19 cellular contexts compared by ENCODE assay signal in the genomic region with DNA sequence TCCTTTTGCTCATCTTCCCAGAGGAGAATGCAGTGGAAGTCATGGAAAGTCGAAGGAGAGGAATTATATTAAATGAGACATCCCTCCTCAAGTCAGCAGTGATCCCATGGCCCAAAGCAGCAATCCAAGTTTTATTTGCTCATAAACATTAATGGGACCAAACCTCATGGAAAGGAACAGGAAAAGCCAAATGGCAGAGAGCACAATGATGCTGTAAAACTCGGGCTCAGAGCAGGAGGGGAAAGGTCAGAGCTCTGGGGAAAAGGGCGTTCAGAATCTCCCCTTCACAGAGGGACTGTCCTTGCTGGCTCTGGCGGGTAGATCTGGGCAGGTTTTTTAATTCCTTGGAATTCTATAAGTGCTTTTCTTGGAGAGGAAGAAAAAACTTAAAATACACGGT.
A peak's percentile ranks its signal among the peaks of the same experiment; 100 is the strongest.
DNase-seq lines count a peak whose midpoint lies in the region; ATAC-seq and TF ChIP-seq lines count a peak whose summit lies in the region.
"Had no signal": no experiment of that assay in that cellular context is flagged by ENCODE, and none has a peak within 500 bp of the region (broad histone marks: within the 10 kb centered on the region; RNA-seq: fewer than 3 reads in every experiment).

No MANE protein-coding gene starts in this region.

- no peaks in the 10 kb centered on the region for H3F3A ChIP-seq in PC-3 (ENCODE audit: low read length, unreplicated experiment)

- H3T11ph ChIP-seq in H9 (ENCODE audit: low read length): no peak overlapping the region

- no peak overlapping the region for H3K27ac ChIP-seq in H9 (ENCODE audit: insufficient read length, low read depth, low read length)
- no peak overlapping the region for H3K27ac ChIP-seq in PC-3 (ENCODE audit: low read length)
- H3K27ac ChIP-seq: 22Rv1, BLaER1, C4-2B had no signal

- no peak overlapping the region for H3K4me2 ChIP-seq in H9 (ENCODE audit: insufficient read depth, insufficient read length, low read length)
- no peak overlapping the region for H3K4me2 ChIP-seq in PC-3 (ENCODE audit: low read length)
- H3K4me2 ChIP-seq: BLaER1 had no signal

- no peak overlapping the region for H3K23ac ChIP-seq in H9 (ENCODE audit: insufficient read length, low read depth, low read length)

- peaks cover 5% of the 10 kb centered on the region; the same call in 1 of the 2 replicates for H3K4me1 ChIP-seq in H9 (ENCODE audit: insufficient read depth, low read length)
- H3K4me1 ChIP-seq in PC-3 (ENCODE audit: insufficient read depth, low read length): no peaks in the 10 kb centered on the region
- H3K4me1 ChIP-seq: BLaER1 had no signal

- no peak overlapping the region for H2BK120ac ChIP-seq in H9 (ENCODE audit: low read depth, low read length, poor library complexity, severe bottlenecking)

- intact Hi-C loops in PC-3 (cut with micrococcal nuclease): no loop called here

- peak overlapping the region in 1 of 3 experiments; percentile 17; a peak in 1 of 7 replicates for H3K27ac Mint-ChIP-seq in H9
- no peak overlapping the region for H3K27ac Mint-ChIP-seq in osteocyte (ENCODE audit: unreplicated experiment)
- H3K27ac Mint-ChIP-seq: B cell; CD4-positive, CD25-positive, alpha-beta regulatory T cell; CD8-positive, alpha-beta T cell had no signal

- no peaks in the 10 kb centered on the region; a peak in 1 of 5 replicates for H3K9me3 Mint-ChIP-seq in H9
- H3K9me3 Mint-ChIP-seq in osteocyte (ENCODE audit: unreplicated experiment): no peaks in the 10 kb centered on the region
- H3K9me3 Mint-ChIP-seq: CD8-positive, alpha-beta T cell had no signal

- no peaks in the 10 kb centered on the region for H3K9me2 ChIP-seq in PC-3 (replicated peaks; ENCODE audit: low read length)

- H3K4me3 Mint-ChIP-seq in H9: no peak overlapping the region
- no peak overlapping the region for H3K4me3 Mint-ChIP-seq in osteocyte (ENCODE audit: unreplicated experiment)
- H3K4me3 Mint-ChIP-seq: B cell; CD4-positive, CD25-positive, alpha-beta regulatory T cell; CD8-positive, alpha-beta T cell had no signal

- H2BK20ac ChIP-seq in H9 (ENCODE audit: low read depth, low read length, poor library complexity, severe bottlenecking): no peak overlapping the region

- no peak overlapping the region for H3K18ac ChIP-seq in H9 (ENCODE audit: insufficient read length, low read depth, low read length)

- H3K4me1 Mint-ChIP-seq in H9 (peaks cover 30 to 31% of the 10 kb centered on the region in 2 experiments), osteocyte (ENCODE audit: unreplicated experiment) (no peaks in the 10 kb centered on the region)
- H3K4me1 Mint-ChIP-seq: B cell; CD4-positive, CD25-positive, alpha-beta regulatory T cell had no signal

- no peak overlapping the region for H3K14ac ChIP-seq in H9 (ENCODE audit: insufficient read depth, low read length)

- no peaks in the 10 kb centered on the region for H3K23me2 ChIP-seq in H9 (ENCODE audit: insufficient read length, low read depth, low read length, poor library complexity, severe bottlenecking)

- H2AFZ ChIP-seq in H9 (ENCODE audit: low read length) (no peak overlapping the region), PC-3 (ENCODE audit: low read length) (no peak overlapping the region)

- DNase-seq in H9: peak; percentile 14
- DNase-seq in PC-3: no peak
- DNase-seq in islet precursor cell: peak; percentile 34
- peak; percentile 34 for DNase-seq in osteocyte (ENCODE audit: extremely low spot score, unreplicated experiment)
- no peak for DNase-seq in activated CD4-positive, alpha-beta T cell treated with anti-CD3 and anti-CD28 coated beads, Interleukin-2, amount 50 U/mL, for 4 hours
- no peak for DNase-seq in HK-2 (ENCODE audit: unreplicated experiment)
- DNase-seq: CD4-positive, CD25-positive, alpha-beta regulatory T cell; CD8-positive, alpha-beta T cell; DMS153; DND-41; GOT3; HCEC 1CT had no signal

- H3K36me3 Mint-ChIP-seq in H9 (ENCODE audit: insufficient read depth in 1 of 3, low read depth in 3 of 3): no peaks in the 10 kb centered on the region
- no peaks in the 10 kb centered on the region for H3K36me3 Mint-ChIP-seq in osteocyte (ENCODE audit: unreplicated experiment)
- H3K36me3 Mint-ChIP-seq: CD4-positive, CD25-positive, alpha-beta regulatory T cell; CD8-positive, alpha-beta T cell had no signal

- H3K79me1 ChIP-seq in H9 (ENCODE audit: insufficient read depth, low read depth, low read length, poor library complexity, severe bottlenecking): no peaks in the 10 kb centered on the region

- H3K4ac ChIP-seq in H9 (ENCODE audit: low read depth, low read length): no peak overlapping the region

- WGBS in H9 (ENCODE audit: extremely low coverage, insufficient read length, low lambda C conversion rate): no CpG with 5 or more reads among the region's 5 CpGs

- no peak overlapping the region for H3K4me3 ChIP-seq in PC-3 (ENCODE audit: low read length)
- H3K4me3 ChIP-seq: BLaER1 had no signal

- no peaks in the 10 kb centered on the region for H3K36me3 ChIP-seq in PC-3 (ENCODE audit: low read depth, low read length)
- H3K36me3 ChIP-seq: BLaER1 had no signal

- H3K79me2 ChIP-seq in H9 (ENCODE audit: insufficient read depth, low read length) (no peaks in the 10 kb centered on the region), PC-3 (ENCODE audit: low read length) (no peaks in the 10 kb centered on the region)

- no peak overlapping the region for H2BK5ac ChIP-seq in H9 (ENCODE audit: insufficient read length, low read length)

- H4K8ac ChIP-seq in H9 (replicated peaks; ENCODE audit: insufficient read length, low read depth, low read length): no peak overlapping the region

- no peak overlapping the region for H3K9ac ChIP-seq in H9 (ENCODE audit: extremely low read depth, insufficient read length, low read length)
- H3K9ac ChIP-seq in PC-3 (ENCODE audit: low read length): no peak overlapping the region
- H3K9ac ChIP-seq: BLaER1 had no signal

- H2BK12ac ChIP-seq in H9 (ENCODE audit: insufficient read length, low read depth, low read length): no peak overlapping the region

- POLR2A ChIA-PET in PC-3 (lab: Charles Lee; ENCODE audit: unreplicated experiment): no interaction called here

- no peak for TF ChIP-seq CTCF in H9 (conservative IDR thresholded peaks at IDR 0.05)
- no peak for TF ChIP-seq CTCF in PC-3 (conservative IDR thresholded peaks at IDR 0.05; ENCODE audit: low read depth, low read length)
- no peak for TF ChIP-seq CTCF in osteocyte (IDR thresholded peaks at IDR 0.05)

- no peak overlapping the region for H4K5ac ChIP-seq in H9 (ENCODE audit: insufficient read length, low read depth, low read length)

- ATAC-seq in PC-3: peak; percentile 40
- ATAC-seq in GM18867 (IDR thresholded peaks at IDR 0.05; ENCODE audit: unreplicated experiment): no peak
- ATAC-seq in GM19463 (IDR thresholded peaks at IDR 0.05; ENCODE audit: unreplicated experiment): no peak
- ATAC-seq: CD8-positive, alpha-beta T cell had no signal

- H3K27me3 Mint-ChIP-seq in H9 (ENCODE audit: low read depth) (peaks cover 6% of the 10 kb centered on the region), osteocyte (ENCODE audit: unreplicated experiment) (peaks cover 23% of the 10 kb centered on the region)

- no peak overlapping the region for H3K56ac ChIP-seq in H9 (ENCODE audit: insufficient read length, low read depth, low read length)

- H3K9me3 ChIP-seq in H9 (ENCODE audit: control insufficient read depth, low read depth, low read length) (no peaks in the 10 kb centered on the region), PC-3 (ENCODE audit: low read length) (no peaks in the 10 kb centered on the region)
- H3K9me3 ChIP-seq: BLaER1, Caco-2 had no signal

- CTCF ChIA-PET in PC-3 (lab: Charles Lee): no interaction called here

- H4K91ac ChIP-seq in H9 (ENCODE audit: insufficient read length, low read depth, low read length): no peak overlapping the region

- no TSS peak for BruUV-seq in PC-3 (replicated peaks; lab: Mats Ljungman, UMichigan)

- H3K27me3 ChIP-seq in H9 (ENCODE audit: insufficient read depth, low read length) (no peaks in the 10 kb centered on the region; the same call in 1 of the 2 replicates), PC-3 (ENCODE audit: low read length) (no peaks in the 10 kb centered on the region)
- H3K27me3 ChIP-seq: BLaER1 had no signal

- H4K20me1 ChIP-seq in H9 (ENCODE audit: control insufficient read depth, insufficient read depth, insufficient read length) (no peaks in the 10 kb centered on the region), PC-3 (ENCODE audit: low read length) (no peaks in the 10 kb centered on the region)
- H4K20me1 ChIP-seq: BLaER1 had no signal

- no peak overlapping the region for H2AK5ac ChIP-seq in H9 (ENCODE audit: insufficient read length, low read length)

- no peak overlapping the region for H2BK15ac ChIP-seq in H9 (ENCODE audit: low read depth, low read length)

Comparison
In these comparisons a context has a peak if more than half of its experiments do, and no peak if none do; other contexts are left out.
1. DNase-seq: peak in H9 (single experiment), islet precursor cell (single experiment) and osteocyte (single experiment); none in PC-3 (single experiment), activated CD4-positive, alpha-beta T cell treated with anti-CD3 and anti-CD28 coated beads, Interleukin-2, amount 50 U/mL, for 4 hours (0 of 2) and HK-2 (single experiment).